In the genomic region with DNA sequence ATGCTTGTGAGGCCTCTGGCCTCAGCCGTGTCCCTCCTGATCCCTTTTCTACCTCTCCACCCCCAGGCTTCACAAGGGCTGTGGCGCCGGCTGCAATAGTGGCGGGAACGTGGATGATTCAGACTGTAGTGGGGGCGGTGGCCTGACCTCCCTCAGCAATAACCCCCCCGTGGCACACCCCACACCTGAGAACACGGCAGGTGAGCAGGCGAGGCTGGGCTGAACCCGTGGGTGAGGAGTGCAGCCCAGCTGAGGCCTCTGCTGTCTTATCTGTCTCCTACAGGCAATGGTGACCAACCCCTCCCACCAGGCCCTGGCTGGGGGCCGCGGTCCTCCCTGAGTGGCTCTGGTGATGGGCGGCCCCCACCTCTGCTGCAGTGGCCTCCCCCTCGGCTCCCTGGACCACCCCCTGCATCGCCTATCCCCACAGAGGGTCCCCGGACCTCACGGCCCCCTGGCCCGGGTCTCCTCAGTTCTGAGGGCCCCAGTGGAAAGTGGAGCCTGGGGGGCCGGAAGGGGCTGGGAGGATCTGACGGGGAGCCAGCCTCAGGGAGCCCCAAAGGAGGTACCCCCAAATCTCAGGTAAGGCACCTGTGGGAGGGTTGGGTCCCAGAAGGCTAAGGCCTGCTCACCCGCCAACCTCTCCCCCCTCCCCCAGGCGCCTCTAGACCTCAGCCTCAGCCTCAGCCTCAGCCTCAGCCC, we compare ENCODE assay signal across 1 cellular context.
TF ChIP-seq lines count a peak whose summit lies in the region.

No MANE protein-coding gene starts in this region.

TF ChIP-seq in K562, 482 proteins besides CTCF, POLR2A, EP300 and RAD21 (continued from another document and continues in another):
- TF ChIP-seq, protein P1, sequence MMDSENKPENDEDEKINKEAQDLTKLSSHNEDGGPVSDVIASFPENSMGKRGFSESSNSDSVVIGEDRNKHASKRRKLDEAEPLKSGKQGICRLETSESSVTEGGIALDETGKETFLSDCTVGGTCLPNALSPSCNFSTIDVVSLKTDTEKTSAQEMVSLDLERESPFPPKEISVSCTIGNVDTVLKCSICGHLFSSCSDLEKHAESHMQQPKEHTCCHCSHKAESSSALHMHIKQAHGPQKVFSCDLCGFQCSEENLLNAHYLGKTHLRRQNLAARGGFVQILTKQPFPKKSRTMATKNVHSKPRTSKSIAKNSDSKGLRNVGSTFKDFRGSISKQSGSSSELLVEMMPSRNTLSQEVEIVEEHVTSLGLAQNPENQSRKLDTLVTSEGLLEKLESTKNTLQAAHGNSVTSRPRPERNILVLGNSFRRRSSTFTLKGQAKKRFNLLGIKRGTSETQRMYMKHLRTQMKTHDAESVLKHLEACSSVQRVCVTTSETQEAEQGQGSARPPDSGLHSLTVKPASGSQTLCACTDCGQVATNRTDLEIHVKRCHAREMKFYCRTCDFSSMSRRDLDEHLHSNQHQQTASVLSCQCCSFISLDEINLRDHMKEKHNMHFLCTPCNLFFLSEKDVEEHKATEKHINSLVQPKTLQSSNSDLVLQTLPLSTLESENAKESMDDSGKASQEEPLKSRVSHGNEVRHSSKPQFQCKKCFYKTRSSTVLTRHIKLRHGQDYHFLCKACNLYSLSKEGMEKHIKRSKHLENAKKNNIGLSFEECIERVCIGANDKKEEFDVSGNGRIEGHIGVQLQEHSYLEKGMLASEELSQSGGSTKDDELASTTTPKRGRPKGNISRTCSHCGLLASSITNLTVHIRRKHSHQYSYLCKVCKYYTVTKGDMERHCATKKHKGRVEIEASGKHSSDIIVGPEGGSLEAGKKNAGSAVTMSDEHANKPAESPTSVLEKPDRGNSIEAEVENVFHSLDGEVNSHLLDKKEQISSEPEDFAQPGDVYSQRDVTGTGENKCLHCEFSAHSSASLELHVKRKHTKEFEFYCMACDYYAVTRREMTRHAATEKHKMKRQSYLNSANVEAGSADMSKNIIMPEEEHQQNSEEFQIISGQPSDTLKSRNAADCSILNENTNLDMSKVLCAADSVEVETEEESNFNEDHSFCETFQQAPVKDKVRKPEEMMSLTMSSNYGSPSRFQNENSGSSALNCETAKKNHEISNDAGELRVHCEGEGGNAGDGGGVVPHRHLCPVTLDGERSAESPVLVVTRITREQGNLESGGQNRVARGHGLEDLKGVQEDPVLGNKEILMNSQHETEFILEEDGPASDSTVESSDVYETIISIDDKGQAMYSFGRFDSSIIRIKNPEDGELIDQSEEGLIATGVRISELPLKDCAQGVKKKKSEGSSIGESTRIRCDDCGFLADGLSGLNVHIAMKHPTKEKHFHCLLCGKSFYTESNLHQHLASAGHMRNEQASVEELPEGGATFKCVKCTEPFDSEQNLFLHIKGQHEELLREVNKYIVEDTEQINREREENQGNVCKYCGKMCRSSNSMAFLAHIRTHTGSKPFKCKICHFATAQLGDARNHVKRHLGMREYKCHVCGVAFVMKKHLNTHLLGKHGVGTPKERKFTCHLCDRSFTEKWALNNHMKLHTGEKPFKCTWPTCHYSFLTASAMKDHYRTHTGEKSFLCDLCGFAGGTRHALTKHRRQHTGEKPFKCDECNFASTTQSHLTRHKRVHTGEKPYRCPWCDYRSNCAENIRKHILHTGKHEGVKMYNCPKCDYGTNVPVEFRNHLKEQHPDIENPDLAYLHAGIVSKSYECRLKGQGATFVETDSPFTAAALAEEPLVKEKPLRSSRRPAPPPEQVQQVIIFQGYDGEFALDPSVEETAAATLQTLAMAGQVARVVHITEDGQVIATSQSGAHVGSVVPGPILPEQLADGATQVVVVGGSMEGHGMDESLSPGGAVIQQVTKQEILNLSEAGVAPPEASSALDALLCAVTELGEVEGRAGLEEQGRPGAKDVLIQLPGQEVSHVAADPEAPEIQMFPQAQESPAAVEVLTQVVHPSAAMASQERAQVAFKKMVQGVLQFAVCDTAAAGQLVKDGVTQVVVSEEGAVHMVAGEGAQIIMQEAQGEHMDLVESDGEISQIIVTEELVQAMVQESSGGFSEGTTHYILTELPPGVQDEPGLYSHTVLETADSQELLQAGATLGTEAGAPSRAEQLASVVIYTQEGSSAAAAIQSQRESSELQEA (IDR thresholded peaks at IDR 0.05; ENCODE audit: low read depth), result no peak
- TF ChIP-seq SMARCE1 (IDR thresholded peaks at IDR 0.05), result peak; percentile 82
- no peak; the same call in 1 of the 2 replicates for TF ChIP-seq RUNX1 (IDR thresholded peaks at IDR 0.05; ENCODE audit: low read depth)
- TF ChIP-seq SRF (CRISPR knock-in tag; IDR thresholded peaks at IDR 0.05), result no peak
- TF ChIP-seq MYC (IDR thresholded peaks at IDR 0.05; ENCODE audit: low read depth, low read length), result 0 out of 2 replicates have a peak, but pooled peaks have one; percentile 18
- TF ChIP-seq MYC (CRISPR knock-in tag; IDR thresholded peaks at IDR 0.05; ENCODE audit: borderline replicate concordance, low read depth), result no peak
- no peak for TF ChIP-seq ZNF24 (IDR thresholded peaks at IDR 0.05)
- no peak for TF ChIP-seq ZNF184 (CRISPR knock-in tag; IDR thresholded peaks at IDR 0.05)
- no peak for TF ChIP-seq FOXJ3 (CRISPR knock-in tag; IDR thresholded peaks at IDR 0.05)
- TF ChIP-seq ZEB2 (IDR thresholded peaks at IDR 0.05), result peak; percentile 98
- no peak for TF ChIP-seq CBX5 (IDR thresholded peaks at IDR 0.05; ENCODE audit: borderline replicate concordance, low read depth)
- TF ChIP-seq, protein P2, sequence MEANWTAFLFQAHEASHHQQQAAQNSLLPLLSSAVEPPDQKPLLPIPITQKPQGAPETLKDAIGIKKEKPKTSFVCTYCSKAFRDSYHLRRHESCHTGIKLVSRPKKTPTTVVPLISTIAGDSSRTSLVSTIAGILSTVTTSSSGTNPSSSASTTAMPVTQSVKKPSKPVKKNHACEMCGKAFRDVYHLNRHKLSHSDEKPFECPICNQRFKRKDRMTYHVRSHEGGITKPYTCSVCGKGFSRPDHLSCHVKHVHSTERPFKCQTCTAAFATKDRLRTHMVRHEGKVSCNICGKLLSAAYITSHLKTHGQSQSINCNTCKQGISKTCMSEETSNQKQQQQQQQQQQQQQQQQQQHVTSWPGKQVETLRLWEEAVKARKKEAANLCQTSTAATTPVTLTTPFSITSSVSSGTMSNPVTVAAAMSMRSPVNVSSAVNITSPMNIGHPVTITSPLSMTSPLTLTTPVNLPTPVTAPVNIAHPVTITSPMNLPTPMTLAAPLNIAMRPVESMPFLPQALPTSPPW (CRISPR knock-in tag; IDR thresholded peaks at IDR 0.05), result peak; percentile 88
- TF ChIP-seq NCOA6 (IDR thresholded peaks at IDR 0.05), result no peak
- no peak for TF ChIP-seq ZNF696 (CRISPR knock-in tag; conservative IDR thresholded peaks at IDR 0.05)
- TF ChIP-seq, protein P3, sequence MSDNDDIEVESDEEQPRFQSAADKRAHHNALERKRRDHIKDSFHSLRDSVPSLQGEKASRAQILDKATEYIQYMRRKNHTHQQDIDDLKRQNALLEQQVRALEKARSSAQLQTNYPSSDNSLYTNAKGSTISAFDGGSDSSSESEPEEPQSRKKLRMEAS (CRISPR knock-in tag; IDR thresholded peaks at IDR 0.05), result 0 out of 2 replicates have a peak, but pooled peaks have one; percentile 9
- TF ChIP-seq RAD51 (IDR thresholded peaks at IDR 0.05; ENCODE audit: borderline replicate concordance, low read depth), result no peak
- TF ChIP-seq SRSF7 (optimal IDR thresholded peaks at IDR 0.05; ENCODE audit: low read depth, low read length), result no peak
- TF ChIP-seq, protein P4, sequence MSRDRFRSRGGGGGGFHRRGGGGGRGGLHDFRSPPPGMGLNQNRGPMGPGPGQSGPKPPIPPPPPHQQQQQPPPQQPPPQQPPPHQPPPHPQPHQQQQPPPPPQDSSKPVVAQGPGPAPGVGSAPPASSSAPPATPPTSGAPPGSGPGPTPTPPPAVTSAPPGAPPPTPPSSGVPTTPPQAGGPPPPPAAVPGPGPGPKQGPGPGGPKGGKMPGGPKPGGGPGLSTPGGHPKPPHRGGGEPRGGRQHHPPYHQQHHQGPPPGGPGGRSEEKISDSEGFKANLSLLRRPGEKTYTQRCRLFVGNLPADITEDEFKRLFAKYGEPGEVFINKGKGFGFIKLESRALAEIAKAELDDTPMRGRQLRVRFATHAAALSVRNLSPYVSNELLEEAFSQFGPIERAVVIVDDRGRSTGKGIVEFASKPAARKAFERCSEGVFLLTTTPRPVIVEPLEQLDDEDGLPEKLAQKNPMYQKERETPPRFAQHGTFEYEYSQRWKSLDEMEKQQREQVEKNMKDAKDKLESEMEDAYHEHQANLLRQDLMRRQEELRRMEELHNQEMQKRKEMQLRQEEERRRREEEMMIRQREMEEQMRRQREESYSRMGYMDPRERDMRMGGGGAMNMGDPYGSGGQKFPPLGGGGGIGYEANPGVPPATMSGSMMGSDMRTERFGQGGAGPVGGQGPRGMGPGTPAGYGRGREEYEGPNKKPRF (IDR thresholded peaks at IDR 0.05; ENCODE audit: low read depth, low read length), result no peak
- TF ChIP-seq SAFB (IDR thresholded peaks at IDR 0.05; ENCODE audit: borderline replicate concordance, low read depth, low read length), result 0 out of 2 replicates have a peak, but pooled peaks have one; percentile 55
- peak; percentile 75 for TF ChIP-seq HMGN3 (IDR thresholded peaks at IDR 0.05; ENCODE audit: borderline replicate concordance, extremely low read depth, insufficient read length, low read depth, low read length)
- TF ChIP-seq JUN (IDR thresholded peaks at IDR 0.05; ENCODE audit: borderline replicate concordance, low read depth, low read length), result no peak
- no peak for TF ChIP-seq JUN (CRISPR knock-in tag; IDR thresholded peaks at IDR 0.05; ENCODE audit: borderline replicate concordance)
- TF ChIP-seq ZNF140 (CRISPR knock-in tag; IDR thresholded peaks at IDR 0.05), result no peak
- no peak for TF ChIP-seq ZSCAN32 (CRISPR knock-in tag; IDR thresholded peaks at IDR 0.05)
- no peak for TF ChIP-seq ZNF12 (CRISPR knock-in tag; IDR thresholded peaks at IDR 0.05)
- no peak for TF ChIP-seq ZNF609 (CRISPR knock-in tag; IDR thresholded peaks at IDR 0.05; ENCODE audit: borderline replicate concordance)
- peak; percentile 80 for TF ChIP-seq TEAD4 (IDR thresholded peaks at IDR 0.05; ENCODE audit: low read length)
- TF ChIP-seq TEAD4 (CRISPR knock-in tag; IDR thresholded peaks at IDR 0.05; ENCODE audit: borderline replicate concordance), result no peak
- TF ChIP-seq SMARCB1 (IDR thresholded peaks at IDR 0.05; ENCODE audit: insufficient read length, low read depth), result no peak
- TF ChIP-seq ZFP36 (IDR thresholded peaks at IDR 0.05; ENCODE audit: low read depth, low read length, partially characterized antibody), result no peak
- peak; percentile 70 for TF ChIP-seq GATA2 (CRISPR knock-in tag; IDR thresholded peaks at IDR 0.05)
- no peak for TF ChIP-seq CEBPG (CRISPR knock-in tag; IDR thresholded peaks at IDR 0.05)
- TF ChIP-seq CEBPG (tag; conservative IDR thresholded peaks at IDR 0.05 in 1 of 2, IDR thresholded peaks at IDR 0.05 in 1 of 2), result no peak
- TF ChIP-seq THRAP3 (IDR thresholded peaks at IDR 0.05; ENCODE audit: borderline replicate concordance), result no peak
- TF ChIP-seq ZNF561 (CRISPR knock-in tag; conservative IDR thresholded peaks at IDR 0.05), result no peak
- peak; percentile 89 for TF ChIP-seq NCOR1 (IDR thresholded peaks at IDR 0.05)
- no peak for TF ChIP-seq MAFK (IDR thresholded peaks at IDR 0.05; ENCODE audit: low read length)
- no peak for TF ChIP-seq ARID3B (CRISPR knock-in tag; IDR thresholded peaks at IDR 0.05; ENCODE audit: borderline replicate concordance)
- peak; percentile 38 for TF ChIP-seq ZFX (CRISPR knock-in tag; IDR thresholded peaks at IDR 0.05)
